Comparison of ENCODE assay signal across 23 cellular contexts in genomic region chrX:30895331-30895730, GRCh38. TPM values are rescaled to one million over a fixed set of nuclear protein-coding genes. Genes with fewer than 3 reads are reported as not detected.
DNase-seq lines count a peak whose midpoint lies in the region; ATAC-seq, FAIRE-seq and TF ChIP-seq lines count a peak whose summit lies in the region.
"Had no signal": no experiment of that assay in that cellular context is flagged by ENCODE, and none has a peak within 500 bp of the region (broad histone marks: within the 10 kb centered on the region; RNA-seq: fewer than 3 reads in every experiment).

No MANE protein-coding gene starts in this region.

- dilution Hi-C loops in keratinocyte (cut with MboI; ENCODE audit: extremely low pct_ligation_motif_present, low sequenced_read_pairs) = no loop called here

- peaks cover 4% of the 10 kb centered on the region; the same call in 1 of the 2 replicates for H3K9me3 ChIP-seq in PC-9 (ENCODE audit: insufficient read depth, low read depth)
- H3K9me3 ChIP-seq in keratinocyte (ENCODE audit: control insufficient read depth, low read depth, low read length) = no peaks in the 10 kb centered on the region
- H3K9me3 ChIP-seq in upper lobe of right lung = no peaks in the 10 kb centered on the region
- H3K9me3 ChIP-seq: BE2C, HAP-1, SJSA1 had no signal

- peaks cover 10% of the 10 kb centered on the region for H3K9me3 Mint-ChIP-seq in Calu3 (ENCODE audit: low read depth, unreplicated experiment)
- H3K9me3 Mint-ChIP-seq: CD4-positive, alpha-beta T cell; GM23338; IgD-negative memory B cell had no signal

- H3K4me1 Mint-ChIP-seq in Calu3 (ENCODE audit: low read depth, unreplicated experiment) = peaks cover 58% of the 10 kb centered on the region
- H3K4me1 Mint-ChIP-seq: IgD-negative memory B cell had no signal

- H3K36me3 Mint-ChIP-seq in Calu3 (ENCODE audit: insufficient read depth, unreplicated experiment) = peaks cover 6% of the 10 kb centered on the region
- H3K36me3 Mint-ChIP-seq: IgD-negative memory B cell had no signal

- peak overlapping the region; percentile 13 for H3K27ac Mint-ChIP-seq in Calu3 (ENCODE audit: unreplicated experiment)
- H3K27ac Mint-ChIP-seq: CD4-positive, alpha-beta T cell; GM23338; IgD-negative memory B cell had no signal

- H3K36me3 ChIP-seq in PC-9 (ENCODE audit: low read depth) (no peaks in the 10 kb centered on the region), keratinocyte (ENCODE audit: control insufficient read depth in 2 of 2, extremely low read depth in 1 of 2, insufficient read depth in 2 of 2, low read length in 2 of 2) (no peaks in the 10 kb centered on the region), upper lobe of right lung (no peaks in the 10 kb centered on the region)
- H3K36me3 ChIP-seq: BE2C, HAP-1, SJSA1 had no signal

- H2AFZ ChIP-seq in PC-9 = no peak overlapping the region
- no peak overlapping the region for H2AFZ ChIP-seq in keratinocyte (ENCODE audit: control insufficient read depth, low read length)
- H2AFZ ChIP-seq: GM23338 had no signal

- ATAC-seq in upper lobe of right lung = no peak
- ATAC-seq in left cardiac atrium = no peak
- ATAC-seq: GM23338, Panc1 had no signal

- H3K4me3 Mint-ChIP-seq in Calu3 (ENCODE audit: low read depth, unreplicated experiment) = no peak overlapping the region
- H3K4me3 Mint-ChIP-seq: CD4-positive, alpha-beta T cell; GM23338; IgD-negative memory B cell had no signal

- H3K27ac ChIP-seq in PC-9 = peak overlapping the region; percentile 92
- H3K27ac ChIP-seq in keratinocyte (ENCODE audit: control insufficient read depth, insufficient read depth, low read length) = no peak overlapping the region
- H3K27ac ChIP-seq in upper lobe of right lung = no peak overlapping the region
- H3K27ac ChIP-seq: SJSA1 had no signal

- peak; percentile 10 for DNase-seq in A172 (ENCODE audit: low spot score)
- no peak for DNase-seq in Calu3
- peak; percentile 10 to 97 for DNase-seq in PC-9
- no peak for DNase-seq in keratinocyte (ENCODE audit: low read depth, low spot score)
- no peak for DNase-seq in upper lobe of right lung
- DNase-seq in inferior parietal cortex (ENCODE audit: extremely low spot score) = no peak
- DNase-seq in hypothalamus (lab: John Stamatoyannopoulos, UW) = no peak
- no peak for DNase-seq in left cardiac atrium
- DNase-seq: BE2C; CD4-positive, alpha-beta T cell; COR-L47; DMS 273 treated with DMSO at 0.1 percent for 48 hours; DMS79 treated with DMSO at 0.1 percent for 48 hours; NCI-H1417; NCI-H187 treated with DMSO at 0.1 percent for 48 hours; NCI-H2107; NCI-H446 treated with DMSO at 0.1 percent for 48 hours had no signal

- no TSS peak for BruUV-seq in Calu3 (replicated peaks; lab: Mats Ljungman, UMichigan)
- no TSS peak for BruUV-seq in PC-9 (replicated peaks; lab: Mats Ljungman, UMichigan)

- POLR2A ChIA-PET in PC-9 (lab: Charles Lee; ENCODE audit: unreplicated experiment) = interaction anchor here (0.6 to 0.7 kb wide), 3 partner anchors 12 to 61 kb away, joined by 6 to 11 read pairs (median 8); no protein-coding TSS in a partner anchor

- H3K9me1 ChIP-seq in keratinocyte (ENCODE audit: control insufficient read depth, extremely low read depth, insufficient read depth, low read length) = no peaks in the 10 kb centered on the region

- no peaks in the 10 kb centered on the region for H3K27me3 Mint-ChIP-seq in Calu3 (ENCODE audit: unreplicated experiment)
- H3K27me3 Mint-ChIP-seq: CD4-positive, alpha-beta T cell; IgD-negative memory B cell had no signal

- CTCF ChIA-PET in Calu3 (lab: Charles Lee) = interaction anchor here (1.4 kb wide), 1 partner anchor 12 kb away, joined by 3 read pairs; no protein-coding TSS in a partner anchor
- CTCF ChIA-PET in PC-9 (lab: Charles Lee) = no interaction called here

- intact Hi-C loops in Calu3 (cut with micrococcal nuclease; ENCODE audit: unreplicated experiment) = no loop called here
- intact Hi-C loops in PC-9 (cut with micrococcal nuclease; ENCODE audit: unreplicated experiment) = no loop called here
- intact Hi-C loops in upper lobe of right lung (cut with DNase I) = no loop called here
- intact Hi-C loops in left cardiac atrium (cut with DNase I) = no loop called here

- no peaks in the 10 kb centered on the region for H3K27me3 ChIP-seq in PC-9 (ENCODE audit: insufficient read depth, low read depth)
- H3K27me3 ChIP-seq in keratinocyte (ENCODE audit: control insufficient read depth, extremely low read depth, insufficient read depth, low read length) = no peaks in the 10 kb centered on the region
- no peaks in the 10 kb centered on the region for H3K27me3 ChIP-seq in upper lobe of right lung
- H3K27me3 ChIP-seq: BE2C, SJSA1 had no signal

- H3K9ac ChIP-seq in keratinocyte (ENCODE audit: control insufficient read depth, extremely low read depth, insufficient read depth, low read length) = no peak overlapping the region

- peaks cover 56% of the 10 kb centered on the region for H3K4me1 ChIP-seq in PC-9 (replicated peaks; ENCODE audit: insufficient read depth)
- H3K4me1 ChIP-seq in keratinocyte (ENCODE audit: control insufficient read depth, extremely low read depth, insufficient read depth, low read length) = peaks cover 29% of the 10 kb centered on the region
- H3K4me1 ChIP-seq in upper lobe of right lung = no peaks in the 10 kb centered on the region
- H3K4me1 ChIP-seq: BE2C, HAP-1, SJSA1 had no signal

- no peaks in the 10 kb centered on the region for H4K20me1 ChIP-seq in PC-9 (ENCODE audit: insufficient read depth)
- no peaks in the 10 kb centered on the region for H4K20me1 ChIP-seq in keratinocyte (ENCODE audit: control insufficient read depth, extremely low read depth, insufficient read depth, low read length)

- no peak for TF ChIP-seq CTCF in Calu3 (IDR thresholded peaks at IDR 0.05; ENCODE audit: unreplicated experiment)
- TF ChIP-seq CTCF in PC-9 (conservative IDR thresholded peaks at IDR 0.05) = no peak
- TF ChIP-seq CTCF in keratinocyte (optimal IDR thresholded peaks at IDR 0.05 in 1 of 3, IDR thresholded peaks at IDR 0.05 in 1 of 3, conservative IDR thresholded peaks at IDR 0.05 in 1 of 3; ENCODE audit: extremely low read depth in 1 of 3, insufficient read depth in 2 of 3, low read length in 3 of 3) = no peak
- TF ChIP-seq CTCF in upper lobe of right lung (IDR thresholded peaks at IDR 0.05) = no peak

- H3F3A ChIP-seq in PC-9 (ENCODE audit: insufficient read depth, low read depth) = peaks cover 32% of the 10 kb centered on the region

- H3K4me2 ChIP-seq in PC-9 = peak overlapping the region; percentile 49
- H3K4me2 ChIP-seq in keratinocyte (ENCODE audit: control insufficient read depth, extremely low read depth, insufficient read depth, low read depth, low read length) = no peak overlapping the region
- H3K4me2 ChIP-seq: GM23338 had no signal

- no peaks in the 10 kb centered on the region for H3K79me2 ChIP-seq in PC-9 (ENCODE audit: low read depth)
- no peaks in the 10 kb centered on the region for H3K79me2 ChIP-seq in keratinocyte (ENCODE audit: control insufficient read depth, insufficient read depth, low read length)

- FAIRE-seq in keratinocyte (lab: Jason Lieb, UNC) = peak; percentile 77
- FAIRE-seq: GM12891 had no signal

- H3K9me2 ChIP-seq in PC-9 (ENCODE audit: insufficient read depth) = no peaks in the 10 kb centered on the region

- no peak overlapping the region for H3K4me3 ChIP-seq in PC-9
- no peak overlapping the region for H3K4me3 ChIP-seq in keratinocyte (ENCODE audit: control insufficient read depth in 2 of 3, extremely low read depth in 1 of 3, insufficient read depth in 2 of 3, low read depth in 1 of 3, low read length in 3 of 3)
- no peak overlapping the region for H3K4me3 ChIP-seq in upper lobe of right lung
- H3K4me3 ChIP-seq: GM23338, HAP-1, SJSA1 had no signal

RNA-seq across cellular contexts. Expression of gene TAB3, which starts 6.3 kb away (rescaled TPM):
- 29.9 and 33.5 TPM in 2 replicates for total RNA-seq in A172 (2014; rRNA removed; shearing (Covaris generic))
- 30.9 and 32.9 TPM in 2 replicates for total RNA-seq in Calu3 (2022)
- total RNA-seq in PC-9 (2021) = 46.7 and 50.8 TPM in 2 replicates
- polyA plus RNA-seq in keratinocyte = 21.2 to 29.3 TPM (median 25.5 TPM) in 3 replicates
- 6.1 TPM for polyA plus RNA-seq in keratinocyte (2011; ENCODE audit: low read depth)
- polyA plus RNA-seq in keratinocyte (2011; cell fraction: cytosol; rRNA removed) = 14.7 and 26.2 TPM in 2 replicates
- polyA plus RNA-seq in keratinocyte (2011; cell fraction: nucleus; rRNA removed) = 27.8 and 38.1 TPM in 2 replicates
- 13.0 and 20.5 TPM in 2 replicates for polyA plus RNA-seq in keratinocyte (2012; ENCODE audit: low replicate concordance)
- polyA minus RNA-seq in keratinocyte = 17.0 to 38.7 TPM (median 24.9 TPM) in 3 replicates
- polyA minus RNA-seq in keratinocyte (2011; cell fraction: cytosol; rRNA and poly(A)+ RNA removed) = 14.6 TPM
- 17.5 and 24.2 TPM in 2 replicates for polyA minus RNA-seq in keratinocyte (2011; cell fraction: nucleus; rRNA and poly(A)+ RNA removed)
- 21.9 TPM for total RNA-seq in upper lobe of right lung
- total RNA-seq in left cardiac atrium = 10 to 100 TPM; 11.6 to 13.7 TPM

Comparison
In these comparisons a context has a peak if more than half of its experiments do, and no peak if none do; other contexts are left out.
1. DNase-seq: peak in A172 (single experiment) and PC-9 (2 of 2); none in Calu3 (single experiment), keratinocyte (single experiment), upper lobe of right lung (single experiment), inferior parietal cortex (single experiment), hypothalamus (0 of 51) and left cardiac atrium (single experiment).